Comparison of ENCODE assay signal across 1 cellular context in the genomic region with DNA sequence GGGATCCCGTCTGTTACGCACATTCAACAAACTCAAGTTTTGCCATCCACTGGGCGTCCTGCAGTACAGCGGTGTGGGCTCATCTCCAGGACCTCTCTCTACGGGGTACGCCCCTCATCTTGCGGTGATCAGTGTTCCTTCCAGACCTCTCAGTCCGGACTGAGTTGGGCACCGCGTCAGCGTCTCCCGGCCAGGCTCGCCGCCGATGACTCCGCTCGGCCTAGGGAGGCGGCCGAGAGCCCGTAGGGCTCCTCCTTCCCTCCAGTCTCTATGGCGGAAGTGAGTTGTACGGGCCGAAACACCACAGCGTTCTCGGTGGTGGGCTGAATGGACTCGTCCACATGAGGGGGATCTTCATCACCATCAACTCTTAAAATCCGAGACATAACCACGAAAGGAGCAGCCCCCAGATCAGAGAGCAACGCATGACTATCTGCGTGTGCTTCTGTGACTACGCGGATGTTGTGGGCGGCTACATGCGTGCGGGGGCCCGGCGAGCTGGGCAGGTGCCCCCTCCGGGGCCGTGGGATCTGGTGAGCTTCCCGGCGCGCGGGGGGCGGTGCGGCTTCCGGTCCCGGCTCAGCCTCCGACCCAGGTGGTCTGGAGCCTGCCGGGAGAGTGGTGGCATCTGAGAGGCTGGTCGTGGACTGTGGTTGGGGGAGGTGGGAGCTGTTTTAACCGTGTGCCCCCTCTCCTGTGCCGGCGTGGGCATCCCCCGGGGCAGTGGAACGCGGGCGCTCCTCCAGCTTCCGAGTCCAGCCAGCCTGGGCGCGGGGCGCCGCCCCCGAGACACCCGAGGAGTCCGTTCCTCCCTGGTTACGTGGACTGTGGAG.
TF ChIP-seq lines count a peak whose summit lies in the region.

A gene with protein sequence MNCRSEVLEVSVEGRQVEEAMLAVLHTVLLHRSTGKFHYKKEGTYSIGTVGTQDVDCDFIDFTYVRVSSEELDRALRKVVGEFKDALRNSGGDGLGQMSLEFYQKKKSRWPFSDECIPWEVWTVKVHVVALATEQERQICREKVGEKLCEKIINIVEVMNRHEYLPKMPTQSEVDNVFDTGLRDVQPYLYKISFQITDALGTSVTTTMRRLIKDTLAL (plus strand): TSS at position 569 of the 833 bp plus-strand sequence. CDS start 3,673 bp downstream, outside the sequence.

TF ChIP-seq in K562, 482 proteins besides CTCF, POLR2A, EP300 and RAD21 (continued from another document and continues in another):
- TF ChIP-seq SAFB2 (IDR thresholded peaks at IDR 0.05; ENCODE audit: borderline replicate concordance, low read depth, low read length, severe bottlenecking) (no peak), LARP7 (IDR thresholded peaks at IDR 0.05) (0 out of 2 replicates have a peak, but pooled peaks have one; percentile 67), BHLHE40 (IDR thresholded peaks at IDR 0.05; ENCODE audit: low read length) (peak; percentile 95), ZNF134 (CRISPR knock-in tag; conservative IDR thresholded peaks at IDR 0.05) (0 out of 2 replicates have a peak, but pooled peaks have one; percentile 35), CBFA2T3 (IDR thresholded peaks at IDR 0.05) (peak; percentile 51; the same call in 1 of the 2 replicates), FOXM1 (IDR thresholded peaks at IDR 0.05; ENCODE audit: low read depth) (peak; percentile 83), FOXM1 (CRISPR knock-in tag; IDR thresholded peaks at IDR 0.05; ENCODE audit: low read depth) (no peak), GABPB1 (CRISPR knock-in tag; IDR thresholded peaks at IDR 0.05) (peak; percentile 97), PTRF (tag; IDR thresholded peaks at IDR 0.05) (no peak), FOXK2 (conservative IDR thresholded peaks at IDR 0.05 in 1 of 2, IDR thresholded peaks at IDR 0.05 in 1 of 2; ENCODE audit: low read depth in 2 of 2) (peak; percentile 94 to 100), NFIC (IDR thresholded peaks at IDR 0.05) (peak; percentile 39; the same call in 1 of the 2 replicates), HNRNPLL (IDR thresholded peaks at IDR 0.05; ENCODE audit: low read depth, low read length, poor library complexity, severe bottlenecking) (peak; percentile 50), ZNF444 (CRISPR knock-in tag; IDR thresholded peaks at IDR 0.05) (no peak), GABPA (tag; conservative IDR thresholded peaks at IDR 0.05; ENCODE audit: low read depth) (peak; percentile 97), PCBP2 (IDR thresholded peaks at IDR 0.05; ENCODE audit: low read depth, low read length, poor library complexity, severe bottlenecking) (no peak), HOXB6 (CRISPR knock-in tag; IDR thresholded peaks at IDR 0.05; ENCODE audit: borderline replicate concordance) (no peak), TCF7 (IDR thresholded peaks at IDR 0.05; ENCODE audit: borderline replicate concordance) (0 out of 2 replicates have a peak, but pooled peaks have one; percentile 38), JUN (IDR thresholded peaks at IDR 0.05; ENCODE audit: borderline replicate concordance, low read depth, low read length) (peak; percentile 60; the same call in 1 of the 2 replicates), JUN (CRISPR knock-in tag; IDR thresholded peaks at IDR 0.05; ENCODE audit: borderline replicate concordance) (no peak), KAT7 (CRISPR knock-in tag; IDR thresholded peaks at IDR 0.05; ENCODE audit: borderline replicate concordance) (peak; percentile 62; the same call in 1 of the 2 replicates)
- TF ChIP-seq, protein P1, sequence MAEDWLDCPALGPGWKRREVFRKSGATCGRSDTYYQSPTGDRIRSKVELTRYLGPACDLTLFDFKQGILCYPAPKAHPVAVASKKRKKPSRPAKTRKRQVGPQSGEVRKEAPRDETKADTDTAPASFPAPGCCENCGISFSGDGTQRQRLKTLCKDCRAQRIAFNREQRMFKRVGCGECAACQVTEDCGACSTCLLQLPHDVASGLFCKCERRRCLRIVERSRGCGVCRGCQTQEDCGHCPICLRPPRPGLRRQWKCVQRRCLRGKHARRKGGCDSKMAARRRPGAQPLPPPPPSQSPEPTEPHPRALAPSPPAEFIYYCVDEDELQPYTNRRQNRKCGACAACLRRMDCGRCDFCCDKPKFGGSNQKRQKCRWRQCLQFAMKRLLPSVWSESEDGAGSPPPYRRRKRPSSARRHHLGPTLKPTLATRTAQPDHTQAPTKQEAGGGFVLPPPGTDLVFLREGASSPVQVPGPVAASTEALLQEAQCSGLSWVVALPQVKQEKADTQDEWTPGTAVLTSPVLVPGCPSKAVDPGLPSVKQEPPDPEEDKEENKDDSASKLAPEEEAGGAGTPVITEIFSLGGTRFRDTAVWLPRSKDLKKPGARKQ (CRISPR knock-in tag; IDR thresholded peaks at IDR 0.05): no peak
- TF ChIP-seq, protein P2, sequence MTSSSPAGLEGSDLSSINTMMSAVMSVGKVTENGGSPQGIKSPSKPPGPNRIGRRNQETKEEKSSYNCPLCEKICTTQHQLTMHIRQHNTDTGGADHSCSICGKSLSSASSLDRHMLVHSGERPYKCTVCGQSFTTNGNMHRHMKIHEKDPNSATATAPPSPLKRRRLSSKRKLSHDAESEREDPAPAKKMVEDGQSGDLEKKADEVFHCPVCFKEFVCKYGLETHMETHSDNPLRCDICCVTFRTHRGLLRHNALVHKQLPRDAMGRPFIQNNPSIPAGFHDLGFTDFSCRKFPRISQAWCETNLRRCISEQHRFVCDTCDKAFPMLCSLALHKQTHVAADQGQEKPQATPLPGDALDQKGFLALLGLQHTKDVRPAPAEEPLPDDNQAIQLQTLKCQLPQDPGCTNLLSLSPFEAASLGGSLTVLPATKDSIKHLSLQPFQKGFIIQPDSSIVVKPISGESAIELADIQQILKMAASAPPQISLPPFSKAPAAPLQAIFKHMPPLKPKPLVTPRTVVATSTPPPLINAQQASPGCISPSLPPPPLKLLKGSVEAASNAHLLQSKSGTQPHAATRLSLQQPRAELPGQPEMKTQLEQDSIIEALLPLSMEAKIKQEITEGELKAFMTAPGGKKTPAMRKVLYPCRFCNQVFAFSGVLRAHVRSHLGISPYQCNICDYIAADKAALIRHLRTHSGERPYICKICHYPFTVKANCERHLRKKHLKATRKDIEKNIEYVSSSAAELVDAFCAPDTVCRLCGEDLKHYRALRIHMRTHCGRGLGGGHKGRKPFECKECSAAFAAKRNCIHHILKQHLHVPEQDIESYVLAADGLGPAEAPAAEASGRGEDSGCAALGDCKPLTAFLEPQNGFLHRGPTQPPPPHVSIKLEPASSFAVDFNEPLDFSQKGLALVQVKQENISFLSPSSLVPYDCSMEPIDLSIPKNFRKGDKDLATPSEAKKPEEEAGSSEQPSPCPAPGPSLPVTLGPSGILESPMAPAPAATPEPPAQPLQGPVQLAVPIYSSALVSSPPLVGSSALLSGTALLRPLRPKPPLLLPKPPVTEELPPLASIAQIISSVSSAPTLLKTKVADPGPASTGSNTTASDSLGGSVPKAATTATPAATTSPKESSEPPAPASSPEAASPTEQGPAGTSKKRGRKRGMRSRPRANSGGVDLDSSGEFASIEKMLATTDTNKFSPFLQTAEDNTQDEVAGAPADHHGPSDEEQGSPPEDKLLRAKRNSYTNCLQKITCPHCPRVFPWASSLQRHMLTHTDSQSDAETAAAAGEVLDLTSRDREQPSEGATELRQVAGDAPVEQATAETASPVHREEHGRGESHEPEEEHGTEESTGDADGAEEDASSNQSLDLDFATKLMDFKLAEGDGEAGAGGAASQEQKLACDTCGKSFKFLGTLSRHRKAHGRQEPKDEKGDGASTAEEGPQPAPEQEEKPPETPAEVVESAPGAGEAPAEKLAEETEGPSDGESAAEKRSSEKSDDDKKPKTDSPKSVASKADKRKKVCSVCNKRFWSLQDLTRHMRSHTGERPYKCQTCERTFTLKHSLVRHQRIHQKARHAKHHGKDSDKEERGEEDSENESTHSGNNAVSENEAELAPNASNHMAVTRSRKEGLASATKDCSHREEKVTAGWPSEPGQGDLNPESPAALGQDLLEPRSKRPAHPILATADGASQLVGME (CRISPR knock-in tag; IDR thresholded peaks at IDR 0.05): no peak
- TF ChIP-seq, protein P3, sequence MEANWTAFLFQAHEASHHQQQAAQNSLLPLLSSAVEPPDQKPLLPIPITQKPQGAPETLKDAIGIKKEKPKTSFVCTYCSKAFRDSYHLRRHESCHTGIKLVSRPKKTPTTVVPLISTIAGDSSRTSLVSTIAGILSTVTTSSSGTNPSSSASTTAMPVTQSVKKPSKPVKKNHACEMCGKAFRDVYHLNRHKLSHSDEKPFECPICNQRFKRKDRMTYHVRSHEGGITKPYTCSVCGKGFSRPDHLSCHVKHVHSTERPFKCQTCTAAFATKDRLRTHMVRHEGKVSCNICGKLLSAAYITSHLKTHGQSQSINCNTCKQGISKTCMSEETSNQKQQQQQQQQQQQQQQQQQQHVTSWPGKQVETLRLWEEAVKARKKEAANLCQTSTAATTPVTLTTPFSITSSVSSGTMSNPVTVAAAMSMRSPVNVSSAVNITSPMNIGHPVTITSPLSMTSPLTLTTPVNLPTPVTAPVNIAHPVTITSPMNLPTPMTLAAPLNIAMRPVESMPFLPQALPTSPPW (CRISPR knock-in tag; IDR thresholded peaks at IDR 0.05): peak; percentile 82
- TF ChIP-seq, protein P4, sequence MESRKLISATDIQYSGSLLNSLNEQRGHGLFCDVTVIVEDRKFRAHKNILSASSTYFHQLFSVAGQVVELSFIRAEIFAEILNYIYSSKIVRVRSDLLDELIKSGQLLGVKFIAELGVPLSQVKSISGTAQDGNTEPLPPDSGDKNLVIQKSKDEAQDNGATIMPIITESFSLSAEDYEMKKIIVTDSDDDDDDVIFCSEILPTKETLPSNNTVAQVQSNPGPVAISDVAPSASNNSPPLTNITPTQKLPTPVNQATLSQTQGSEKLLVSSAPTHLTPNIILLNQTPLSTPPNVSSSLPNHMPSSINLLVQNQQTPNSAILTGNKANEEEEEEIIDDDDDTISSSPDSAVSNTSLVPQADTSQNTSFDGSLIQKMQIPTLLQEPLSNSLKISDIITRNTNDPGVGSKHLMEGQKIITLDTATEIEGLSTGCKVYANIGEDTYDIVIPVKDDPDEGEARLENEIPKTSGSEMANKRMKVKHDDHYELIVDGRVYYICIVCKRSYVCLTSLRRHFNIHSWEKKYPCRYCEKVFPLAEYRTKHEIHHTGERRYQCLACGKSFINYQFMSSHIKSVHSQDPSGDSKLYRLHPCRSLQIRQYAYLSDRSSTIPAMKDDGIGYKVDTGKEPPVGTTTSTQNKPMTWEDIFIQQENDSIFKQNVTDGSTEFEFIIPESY (CRISPR knock-in tag; IDR thresholded peaks at IDR 0.05): peak; percentile 52; the same call in 1 of the 2 replicates
- TF ChIP-seq, protein P5, sequence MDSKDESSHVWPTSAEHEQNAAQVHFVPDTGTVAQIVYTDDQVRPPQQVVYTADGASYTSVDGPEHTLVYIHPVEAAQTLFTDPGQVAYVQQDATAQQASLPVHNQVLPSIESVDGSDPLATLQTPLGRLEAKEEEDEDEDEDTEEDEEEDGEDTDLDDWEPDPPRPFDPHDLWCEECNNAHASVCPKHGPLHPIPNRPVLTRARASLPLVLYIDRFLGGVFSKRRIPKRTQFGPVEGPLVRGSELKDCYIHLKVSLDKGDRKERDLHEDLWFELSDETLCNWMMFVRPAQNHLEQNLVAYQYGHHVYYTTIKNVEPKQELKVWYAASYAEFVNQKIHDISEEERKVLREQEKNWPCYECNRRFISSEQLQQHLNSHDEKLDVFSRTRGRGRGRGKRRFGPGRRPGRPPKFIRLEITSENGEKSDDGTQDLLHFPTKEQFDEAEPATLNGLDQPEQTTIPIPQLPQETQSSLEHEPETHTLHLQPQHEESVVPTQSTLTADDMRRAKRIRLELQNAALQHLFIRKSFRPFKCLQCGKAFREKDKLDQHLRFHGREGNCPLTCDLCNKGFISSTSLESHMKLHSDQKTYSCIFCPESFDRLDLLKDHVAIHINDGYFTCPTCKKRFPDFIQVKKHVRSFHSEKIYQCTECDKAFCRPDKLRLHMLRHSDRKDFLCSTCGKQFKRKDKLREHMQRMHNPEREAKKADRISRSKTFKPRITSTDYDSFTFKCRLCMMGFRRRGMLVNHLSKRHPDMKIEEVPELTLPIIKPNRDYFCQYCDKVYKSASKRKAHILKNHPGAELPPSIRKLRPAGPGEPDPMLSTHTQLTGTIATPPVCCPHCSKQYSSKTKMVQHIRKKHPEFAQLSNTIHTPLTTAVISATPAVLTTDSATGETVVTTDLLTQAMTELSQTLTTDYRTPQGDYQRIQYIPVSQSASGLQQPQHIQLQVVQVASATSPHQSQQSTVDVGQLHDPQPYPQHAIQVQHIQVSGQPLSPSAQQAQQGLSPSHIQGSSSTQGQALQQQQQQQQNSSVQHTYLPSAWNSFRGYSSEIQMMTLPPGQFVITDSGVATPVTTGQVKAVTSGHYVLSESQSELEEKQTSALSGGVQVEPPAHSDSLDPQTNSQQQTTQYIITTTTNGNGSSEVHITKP (IDR thresholded peaks at IDR 0.05; ENCODE audit: partially characterized antibody): peak; percentile 100
- TF ChIP-seq, protein P6, sequence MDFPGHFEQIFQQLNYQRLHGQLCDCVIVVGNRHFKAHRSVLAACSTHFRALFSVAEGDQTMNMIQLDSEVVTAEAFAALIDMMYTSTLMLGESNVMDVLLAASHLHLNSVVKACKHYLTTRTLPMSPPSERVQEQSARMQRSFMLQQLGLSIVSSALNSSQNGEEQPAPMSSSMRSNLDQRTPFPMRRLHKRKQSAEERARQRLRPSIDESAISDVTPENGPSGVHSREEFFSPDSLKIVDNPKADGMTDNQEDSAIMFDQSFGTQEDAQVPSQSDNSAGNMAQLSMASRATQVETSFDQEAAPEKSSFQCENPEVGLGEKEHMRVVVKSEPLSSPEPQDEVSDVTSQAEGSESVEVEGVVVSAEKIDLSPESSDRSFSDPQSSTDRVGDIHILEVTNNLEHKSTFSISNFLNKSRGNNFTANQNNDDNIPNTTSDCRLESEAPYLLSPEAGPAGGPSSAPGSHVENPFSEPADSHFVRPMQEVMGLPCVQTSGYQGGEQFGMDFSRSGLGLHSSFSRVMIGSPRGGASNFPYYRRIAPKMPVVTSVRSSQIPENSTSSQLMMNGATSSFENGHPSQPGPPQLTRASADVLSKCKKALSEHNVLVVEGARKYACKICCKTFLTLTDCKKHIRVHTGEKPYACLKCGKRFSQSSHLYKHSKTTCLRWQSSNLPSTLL (IDR thresholded peaks at IDR 0.05): peak; percentile 90
- TF ChIP-seq, protein P7, sequence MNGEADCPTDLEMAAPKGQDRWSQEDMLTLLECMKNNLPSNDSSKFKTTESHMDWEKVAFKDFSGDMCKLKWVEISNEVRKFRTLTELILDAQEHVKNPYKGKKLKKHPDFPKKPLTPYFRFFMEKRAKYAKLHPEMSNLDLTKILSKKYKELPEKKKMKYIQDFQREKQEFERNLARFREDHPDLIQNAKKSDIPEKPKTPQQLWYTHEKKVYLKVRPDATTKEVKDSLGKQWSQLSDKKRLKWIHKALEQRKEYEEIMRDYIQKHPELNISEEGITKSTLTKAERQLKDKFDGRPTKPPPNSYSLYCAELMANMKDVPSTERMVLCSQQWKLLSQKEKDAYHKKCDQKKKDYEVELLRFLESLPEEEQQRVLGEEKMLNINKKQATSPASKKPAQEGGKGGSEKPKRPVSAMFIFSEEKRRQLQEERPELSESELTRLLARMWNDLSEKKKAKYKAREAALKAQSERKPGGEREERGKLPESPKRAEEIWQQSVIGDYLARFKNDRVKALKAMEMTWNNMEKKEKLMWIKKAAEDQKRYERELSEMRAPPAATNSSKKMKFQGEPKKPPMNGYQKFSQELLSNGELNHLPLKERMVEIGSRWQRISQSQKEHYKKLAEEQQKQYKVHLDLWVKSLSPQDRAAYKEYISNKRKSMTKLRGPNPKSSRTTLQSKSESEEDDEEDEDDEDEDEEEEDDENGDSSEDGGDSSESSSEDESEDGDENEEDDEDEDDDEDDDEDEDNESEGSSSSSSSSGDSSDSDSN (IDR thresholded peaks at IDR 0.05; ENCODE audit: borderline replicate concordance in 1 of 2, low read depth in 2 of 2, low read length in 2 of 2): 0 out of 4 replicates have a peak, but pooled peaks of 1 of the 2 experiments have one; percentile 40
